ENCODE assay signal across 9 cellular contexts in the genomic region with DNA sequence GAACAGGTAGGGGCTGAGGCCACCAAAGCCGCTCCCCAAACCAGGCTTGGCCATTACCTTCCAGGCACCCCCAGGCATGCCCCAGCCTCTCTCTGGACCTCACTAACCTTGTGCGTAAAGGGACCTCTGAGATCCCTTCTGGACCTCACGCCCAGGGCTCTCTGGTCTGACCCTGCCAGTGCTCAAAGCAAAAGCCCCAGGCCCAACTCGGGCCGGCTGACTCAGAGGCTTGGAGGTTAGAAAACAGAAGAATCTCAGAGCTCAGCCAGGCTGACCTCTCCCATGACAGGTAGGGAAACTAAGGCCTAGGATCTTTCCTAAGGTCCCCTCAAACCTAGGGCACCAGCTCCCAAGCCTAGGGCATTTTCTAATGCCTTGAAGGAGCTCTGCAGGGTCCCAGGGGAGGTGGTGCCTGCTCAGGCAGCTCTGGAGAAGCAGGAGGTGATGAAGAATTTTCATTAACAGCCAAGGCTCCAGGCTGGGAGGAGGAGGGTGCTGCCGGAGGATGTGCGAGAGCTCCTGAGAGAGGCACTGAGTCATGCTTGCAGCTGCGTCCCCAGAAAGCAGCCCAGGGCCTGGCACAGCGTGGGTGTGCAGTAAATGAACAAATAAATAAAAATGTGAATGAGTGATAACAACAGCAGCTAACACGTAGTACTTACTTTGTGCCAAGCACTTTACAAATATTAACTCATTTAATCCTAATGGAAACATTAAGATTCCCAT. TPM values are rescaled to one million over a fixed set of nuclear protein-coding genes. Genes with fewer than 3 reads are reported as not detected.
A peak's percentile ranks its signal among the peaks of the same experiment; 100 is the strongest.
DNase-seq lines count a peak whose midpoint lies in the region; ATAC-seq and TF ChIP-seq lines count a peak whose summit lies in the region.
"Had no signal": no experiment of that assay in that cellular context is flagged by ENCODE, and none has a peak within 500 bp of the region (broad histone marks: within the 10 kb centered on the region; RNA-seq: fewer than 3 reads in every experiment).

No MANE protein-coding gene starts in this region.

- no peak overlapping the region for H4K12ac ChIP-seq in trophoblast cell (ENCODE audit: low read depth, low read length)

- ATAC-seq in GM21825 (IDR thresholded peaks at IDR 0.05; ENCODE audit: unreplicated experiment) = no peak

- no peak overlapping the region for H3K23ac ChIP-seq in trophoblast cell (ENCODE audit: low read length)

- H3K27me3 Mint-ChIP-seq in endodermal cell (ENCODE audit: insufficient read depth) = no peaks in the 10 kb centered on the region
- H3K27me3 Mint-ChIP-seq: naive B cell had no signal

- no peak overlapping the region for H3K4me3 ChIP-seq in endodermal cell (ENCODE audit: low read length)
- H3K4me3 ChIP-seq in trophoblast cell (ENCODE audit: low read depth, low read length) = no peak overlapping the region

- no peak overlapping the region for H3K14ac ChIP-seq in trophoblast cell (ENCODE audit: low read length)

- peak overlapping the region; percentile 79 for H3K27ac Mint-ChIP-seq in endodermal cell

- peaks cover 28% of the 10 kb centered on the region for H3K36me3 Mint-ChIP-seq in endodermal cell (ENCODE audit: low read depth)
- H3K36me3 Mint-ChIP-seq: naive B cell had no signal

- DNase-seq in GM04504 (ENCODE audit: low read depth) (peak; percentile 55), endodermal cell (no peak), trophoblast cell (no peak), OCI-M1 (lab: John Stamatoyannopoulos, UW) (no peak), mesenteric fat pad (ENCODE audit: low spot score) (no peak)
- peak; percentile 29 to 67 for DNase-seq in activated CD4-positive, alpha-beta T cell treated with anti-CD3 and anti-CD28 coated beads for 4 hours
- DNase-seq in central memory CD4-positive, alpha-beta T cell = no peak
- DNase-seq: naive B cell had no signal

- H3K9ac ChIP-seq in endodermal cell (ENCODE audit: extremely low read depth, low read length, poor library complexity, severe bottlenecking) = no peak overlapping the region
- H3K9ac ChIP-seq in trophoblast cell (ENCODE audit: low read length) = no peak overlapping the region

- H3K4me1 Mint-ChIP-seq in endodermal cell = peaks cover 69% of the 10 kb centered on the region

- no peak overlapping the region for H2AFZ ChIP-seq in trophoblast cell (ENCODE audit: insufficient read depth, low read length, poor library complexity)

- no peaks in the 10 kb centered on the region for H3K9me3 Mint-ChIP-seq in endodermal cell
- H3K9me3 Mint-ChIP-seq: naive B cell had no signal

- peak overlapping the region; percentile 33 for H3K4ac ChIP-seq in trophoblast cell (ENCODE audit: low read depth, low read length)

- TF ChIP-seq CTCF in endodermal cell (conservative IDR thresholded peaks at IDR 0.05) = no peak

- H4K91ac ChIP-seq in trophoblast cell (ENCODE audit: low read depth, low read length) = no peak overlapping the region

- H2BK12ac ChIP-seq in trophoblast cell (ENCODE audit: low read length) = no peak overlapping the region

- no peak overlapping the region for H3K4me3 Mint-ChIP-seq in endodermal cell

- H2BK5ac ChIP-seq in trophoblast cell (ENCODE audit: low read depth, low read length, poor library complexity) = no peak overlapping the region

- peaks cover 2% of the 10 kb centered on the region for H3K79me1 ChIP-seq in trophoblast cell (ENCODE audit: low read length)

- H2BK120ac ChIP-seq in trophoblast cell (ENCODE audit: insufficient read depth, low read length, poor library complexity) = no peak overlapping the region

- H3K9me3 ChIP-seq in endodermal cell (ENCODE audit: control insufficient read depth, low read length) = no peaks in the 10 kb centered on the region
- peaks cover 2% of the 10 kb centered on the region for H3K9me3 ChIP-seq in trophoblast cell (ENCODE audit: insufficient read depth, low read depth, low read length)

- H2AK5ac ChIP-seq in trophoblast cell (ENCODE audit: low read length) = no peak overlapping the region

- 90 to 91% methylated on average over 5 to 9 of the region's 10 CpGs for WGBS in endodermal cell (ENCODE audit: insufficient coverage in 1 of 2, insufficient read length in 1 of 2), 2 experiments
- WGBS in trophoblast cell (ENCODE audit: extremely low coverage, insufficient coverage, insufficient read length) = no CpG with 5 or more reads among the region's 10 CpGs

- no peaks in the 10 kb centered on the region for H3K27me3 ChIP-seq in endodermal cell (ENCODE audit: control insufficient read depth, insufficient read depth, low read length, poor library complexity, severe bottlenecking)
- no peaks in the 10 kb centered on the region for H3K27me3 ChIP-seq in trophoblast cell (ENCODE audit: insufficient read depth, low read length)

- H3K36me3 ChIP-seq in endodermal cell (ENCODE audit: control insufficient read depth, insufficient read depth, low read length) (peaks cover 48% of the 10 kb centered on the region), trophoblast cell (ENCODE audit: control insufficient read depth in 1 of 2, insufficient read depth in 2 of 2, low read length in 2 of 2) (peaks cover 0 to 2% of the 10 kb centered on the region in 2 experiments)

- no peak overlapping the region for H3K18ac ChIP-seq in trophoblast cell (ENCODE audit: low read length)

- H3K79me2 ChIP-seq in trophoblast cell (ENCODE audit: control insufficient read depth, insufficient read depth, low read length, poor library complexity) = peaks cover 2% of the 10 kb centered on the region

- H3K27ac ChIP-seq in endodermal cell (ENCODE audit: low read depth, low read length) (peak overlapping the region; percentile 27), trophoblast cell (ENCODE audit: low read depth, low read length) (no peak overlapping the region)

- H3K4me1 ChIP-seq in endodermal cell (ENCODE audit: control insufficient read depth, insufficient read depth, low read length) (peaks cover 22% of the 10 kb centered on the region), trophoblast cell (ENCODE audit: control insufficient read depth in 1 of 2, insufficient read depth in 2 of 2, low read length in 2 of 2) (peaks cover 15 to 17% of the 10 kb centered on the region in 2 experiments)

- H3K4me2 ChIP-seq in trophoblast cell (ENCODE audit: low read length) = no peak overlapping the region

- H4K8ac ChIP-seq in trophoblast cell (ENCODE audit: low read depth, low read length) = no peak overlapping the region

RNA-seq across cellular contexts. Expression of gene ARRB1, which starts 25.6 kb away (rescaled TPM):
- total RNA-seq in endodermal cell (100 to 1,000 TPM in 1 of 2 donors, 10 to 100 TPM in 1; 41.7 to 128 TPM), mesenteric fat pad (112 TPM)
- polyA plus RNA-seq in endodermal cell (2013, experiment 1 of 2) = 19.7 TPM
- 23.1 TPM for polyA plus RNA-seq in endodermal cell (2013, experiment 2 of 2)
- 34.1 and 34.7 TPM in 2 replicates for polyA plus RNA-seq in trophoblast cell (2013)

Comparison
In these comparisons a context has a peak if more than half of its experiments do, and no peak if none do; other contexts are left out.
1. DNase-seq: peak in GM04504 (single experiment) and activated CD4-positive, alpha-beta T cell treated with anti-CD3 and anti-CD28 coated beads for 4 hours (2 of 2); none in endodermal cell (single experiment), trophoblast cell (0 of 2), central memory CD4-positive, alpha-beta T cell (single experiment), OCI-M1 (single experiment) and mesenteric fat pad (single experiment).